Comparison of ENCODE assay signal across 1 cellular context in genomic region chr18:34932792-34933466, GRCh38.
TF ChIP-seq lines count a peak whose summit lies in the region.

No MANE protein-coding gene starts in this region.

TF ChIP-seq in K562, 482 proteins besides CTCF, POLR2A, EP300 and RAD21 (continued from another document):
- TF ChIP-seq ATF3 (IDR thresholded peaks at IDR 0.05) (no peak), ATF3 (CRISPR knock-in tag; conservative IDR thresholded peaks at IDR 0.05) (no peak), SETDB1 (IDR thresholded peaks at IDR 0.05; ENCODE audit: low read length) (no peak), MITF (IDR thresholded peaks at IDR 0.05) (no peak), TFE3 (CRISPR knock-in tag; IDR thresholded peaks at IDR 0.05) (peak; percentile 81), TEAD4 (IDR thresholded peaks at IDR 0.05; ENCODE audit: low read length) (no peak), TEAD4 (CRISPR knock-in tag; IDR thresholded peaks at IDR 0.05; ENCODE audit: borderline replicate concordance) (no peak), RERE (CRISPR knock-in tag; IDR thresholded peaks at IDR 0.05; ENCODE audit: borderline replicate concordance) (no peak), ZNF12 (CRISPR knock-in tag; IDR thresholded peaks at IDR 0.05) (peak; percentile 84; the same call in 1 of the 2 replicates)
